In genomic region chr12:125163148-125163547, GRCh38 we compare ENCODE assay signal across 30 cellular contexts. TPM values are rescaled to one million over a fixed set of nuclear protein-coding genes. Genes with fewer than 3 reads are reported as not detected.
"Had no signal": no experiment of that assay in that cellular context is flagged by ENCODE, and none has a peak within 500 bp of the region (broad histone marks: within the 10 kb centered on the region; RNA-seq: fewer than 3 reads in every experiment).

No MANE protein-coding gene starts in this region.

- H3K27ac Mint-ChIP-seq: dendritic cell treated with granulocyte-macrophage colony-stimulating factor and Interleukin-4, amounts not matched to agents 40 ng/mL and 50 ng/mL, for 4 days; effector memory CD8-positive, alpha-beta T cell; endodermal cell had no signal

- H3K27ac ChIP-seq: colonic mucosa, coronary artery, dorsolateral prefrontal cortex, epithelial cell of prostate, esophagus muscularis mucosa, esophagus squamous epithelium, foreskin keratinocyte, gastrocnemius medialis, gastroesophageal sphincter, heart left ventricle, heart right ventricle had no signal

- H3K9me3 Mint-ChIP-seq: dendritic cell treated with granulocyte-macrophage colony-stimulating factor and Interleukin-4, amounts not matched to agents 40 ng/mL and 50 ng/mL, for 4 days; effector memory CD8-positive, alpha-beta T cell had no signal

- FAIRE-seq: colon, endometrium, endothelial cell of umbilical vein, frontal cortex had no signal

- H3K4me1 ChIP-seq: colonic mucosa, esophagus muscularis mucosa, esophagus squamous epithelium, foreskin keratinocyte, gastrocnemius medialis, gastroesophageal sphincter, heart left ventricle, heart right ventricle had no signal

- ATAC-seq: effector memory CD8-positive, alpha-beta T cell; esophagus mucosa; foreskin keratinocyte; gastrocnemius medialis; gastroesophageal sphincter; heart left ventricle; heart right ventricle had no signal

- H3K27me3 ChIP-seq: colonic mucosa, dorsolateral prefrontal cortex, esophagus squamous epithelium, foreskin keratinocyte, gastrocnemius medialis, heart left ventricle had no signal

- H3K36me3 ChIP-seq: colonic mucosa, esophagus muscularis mucosa, esophagus squamous epithelium, gastrocnemius medialis, gastroesophageal sphincter, heart left ventricle, heart right ventricle had no signal

- DNase-seq: colonic mucosa; cortex of kidney; dermis blood vessel endothelial cell; dorsolateral prefrontal cortex; effector CD4-positive, alpha-beta T cell; effector CD8-positive, alpha-beta T cell; effector memory CD4-positive, alpha-beta T cell; effector memory CD8-positive, alpha-beta T cell; endodermal cell; erythroblast; esophagus squamous epithelium; foreskin fibroblast; foreskin keratinocyte; foreskin melanocyte; gastrocnemius medialis; glutamatergic neuron; head of caudate nucleus; heart left ventricle; heart right ventricle had no signal

- H3K4me3 Mint-ChIP-seq: dendritic cell treated with granulocyte-macrophage colony-stimulating factor and Interleukin-4, amounts not matched to agents 40 ng/mL and 50 ng/mL, for 4 days; effector memory CD8-positive, alpha-beta T cell; endodermal cell had no signal

- H3K4me3 ChIP-seq: colonic mucosa, coronary artery, dorsolateral prefrontal cortex, esophagus muscularis mucosa, esophagus squamous epithelium, gastrocnemius medialis, gastroesophageal sphincter, heart left ventricle, heart right ventricle had no signal

- H3K9me3 ChIP-seq: colonic mucosa, esophagus muscularis mucosa, esophagus squamous epithelium, gastrocnemius medialis, heart left ventricle, heart right ventricle had no signal

RNA-seq across cellular contexts. Expression of gene TMEM132B, which starts 23.0 kb away (rescaled TPM):
- total RNA-seq: epithelial cell of proximal tubule had no signal
